ENCODE assay signal across 1 cellular context in the genomic region with DNA sequence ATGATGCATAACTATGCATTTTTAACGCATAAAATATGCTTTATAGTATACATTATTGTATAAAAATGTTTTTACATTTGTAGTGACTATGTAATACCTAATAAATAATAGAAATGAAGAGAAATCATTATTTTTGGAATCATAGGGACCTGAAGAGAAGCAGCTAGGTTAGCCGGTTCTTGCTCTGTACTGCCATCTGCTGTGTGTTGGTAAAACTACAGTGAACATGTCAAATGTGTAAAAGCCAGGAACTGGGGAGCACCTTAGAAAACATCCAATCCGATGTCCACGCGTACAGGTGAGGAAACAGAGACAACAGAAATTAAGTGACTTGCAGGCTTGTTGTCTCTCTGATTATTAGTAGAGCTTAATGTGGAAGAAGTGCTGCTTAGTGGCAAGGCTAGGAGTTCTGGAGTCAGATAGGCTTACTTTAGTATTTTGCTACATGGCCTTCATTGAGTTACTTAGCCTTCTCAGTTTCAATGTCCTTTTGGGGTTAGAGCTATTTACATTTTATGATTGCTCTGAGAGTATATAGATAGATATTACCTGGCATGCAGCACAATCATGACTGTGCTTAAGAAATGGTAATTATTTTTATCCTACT.
TF ChIP-seq lines count a peak whose summit lies in the region.

No MANE protein-coding gene starts in this region.

TF ChIP-seq in WTC11, 78 proteins besides CTCF, POLR2A, EP300 and RAD21 (continued from another document):
- TF ChIP-seq, protein P1, sequence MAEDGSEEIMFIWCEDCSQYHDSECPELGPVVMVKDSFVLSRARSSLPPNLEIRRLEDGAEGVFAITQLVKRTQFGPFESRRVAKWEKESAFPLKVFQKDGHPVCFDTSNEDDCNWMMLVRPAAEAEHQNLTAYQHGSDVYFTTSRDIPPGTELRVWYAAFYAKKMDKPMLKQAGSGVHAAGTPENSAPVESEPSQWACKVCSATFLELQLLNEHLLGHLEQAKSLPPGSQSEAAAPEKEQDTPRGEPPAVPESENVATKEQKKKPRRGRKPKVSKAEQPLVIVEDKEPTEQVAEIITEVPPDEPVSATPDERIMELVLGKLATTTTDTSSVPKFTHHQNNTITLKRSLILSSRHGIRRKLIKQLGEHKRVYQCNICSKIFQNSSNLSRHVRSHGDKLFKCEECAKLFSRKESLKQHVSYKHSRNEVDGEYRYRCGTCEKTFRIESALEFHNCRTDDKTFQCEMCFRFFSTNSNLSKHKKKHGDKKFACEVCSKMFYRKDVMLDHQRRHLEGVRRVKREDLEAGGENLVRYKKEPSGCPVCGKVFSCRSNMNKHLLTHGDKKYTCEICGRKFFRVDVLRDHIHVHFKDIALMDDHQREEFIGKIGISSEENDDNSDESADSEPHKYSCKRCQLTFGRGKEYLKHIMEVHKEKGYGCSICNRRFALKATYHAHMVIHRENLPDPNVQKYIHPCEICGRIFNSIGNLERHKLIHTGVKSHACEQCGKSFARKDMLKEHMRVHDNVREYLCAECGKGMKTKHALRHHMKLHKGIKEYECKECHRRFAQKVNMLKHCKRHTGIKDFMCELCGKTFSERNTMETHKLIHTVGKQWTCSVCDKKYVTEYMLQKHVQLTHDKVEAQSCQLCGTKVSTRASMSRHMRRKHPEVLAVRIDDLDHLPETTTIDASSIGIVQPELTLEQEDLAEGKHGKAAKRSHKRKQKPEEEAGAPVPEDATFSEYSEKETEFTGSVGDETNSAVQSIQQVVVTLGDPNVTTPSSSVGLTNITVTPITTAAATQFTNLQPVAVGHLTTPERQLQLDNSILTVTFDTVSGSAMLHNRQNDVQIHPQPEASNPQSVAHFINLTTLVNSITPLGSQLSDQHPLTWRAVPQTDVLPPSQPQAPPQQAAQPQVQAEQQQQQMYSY (CRISPR knock-in tag; IDR thresholded peaks at IDR 0.05): no peak
- TF ChIP-seq MXD4 (CRISPR knock-in tag; IDR thresholded peaks at IDR 0.05; ENCODE audit: borderline replicate concordance): no peak
- no peak for TF ChIP-seq ZNF281 (CRISPR knock-in tag; IDR thresholded peaks at IDR 0.05)
- TF ChIP-seq AFF4 (CRISPR knock-in tag; IDR thresholded peaks at IDR 0.05; ENCODE audit: borderline replicate concordance): no peak
- no peak for TF ChIP-seq ETV6 (CRISPR knock-in tag; IDR thresholded peaks at IDR 0.05)
TF ChIP-seq in WTC11: peak in this region for 0.
